Comparison of ENCODE assay signal across 8 cellular contexts in genomic region chr2:233853353-233853752, GRCh38. TPM values are rescaled to one million over a fixed set of nuclear protein-coding genes. Genes with fewer than 3 reads are reported as not detected.
A peak's percentile ranks its signal among the peaks of the same experiment; 100 is the strongest.
DNase-seq lines count a peak whose midpoint lies in the region; ATAC-seq and TF ChIP-seq lines count a peak whose summit lies in the region.

No MANE protein-coding gene starts in this region.

- TF ChIP-seq CTCF in left ventricle myocardium inferior (IDR thresholded peaks at IDR 0.05; ENCODE audit: borderline replicate concordance) (no peak), heart left ventricle (IDR thresholded peaks at IDR 0.05) (no peak), type B pancreatic cell (conservative IDR thresholded peaks at IDR 0.05) (no peak)

- peak overlapping the region; percentile 97 for H3K27ac Mint-ChIP-seq in activated T-helper 1 cell treated with anti-CD3 and anti-CD28 coated beads, Interleukin-12 subunit alpha, Interleukin-12 subunit beta, Interleukin-2, Interleukin-4 antibody, amounts not matched to agents 30 ng/mL and 10 ng/mL and 1 ng/mL, durations not matched to agents 14 hours and 24 hours and 36 hours
- peak overlapping the region; percentile 43 for H3K27ac Mint-ChIP-seq in type B pancreatic cell

- H3K4me3 ChIP-seq in left ventricle myocardium inferior (peak overlapping the region; percentile 77), heart left ventricle (peak overlapping the region in 5 of 12 donors; percentile 60 to 87 (median 76)), iPS-18a (ENCODE audit: low read length) (peak overlapping the region; percentile 83)

- no peaks in the 10 kb centered on the region for H3K27me3 Mint-ChIP-seq in activated T-helper 1 cell treated with anti-CD3 and anti-CD28 coated beads, Interleukin-12 subunit alpha, Interleukin-12 subunit beta, Interleukin-2, Interleukin-4 antibody, amounts not matched to agents 30 ng/mL and 10 ng/mL and 1 ng/mL, durations not matched to agents 14 hours and 24 hours and 36 hours (ENCODE audit: insufficient read depth)
- no peaks in the 10 kb centered on the region for H3K27me3 Mint-ChIP-seq in type B pancreatic cell

- H3K36me3 Mint-ChIP-seq in activated T-helper 1 cell treated with anti-CD3 and anti-CD28 coated beads, Interleukin-12 subunit alpha, Interleukin-12 subunit beta, Interleukin-2, Interleukin-4 antibody, amounts not matched to agents 30 ng/mL and 10 ng/mL and 1 ng/mL, durations not matched to agents 14 hours and 24 hours and 36 hours (ENCODE audit: low read depth): peaks cover 32% of the 10 kb centered on the region
- peaks cover 14% of the 10 kb centered on the region for H3K36me3 Mint-ChIP-seq in type B pancreatic cell

- WGBS in heart left ventricle, 4 donors: 37 to 43% (median 41%) methylated on average over 8 of the region's 8 CpGs

- H3K27me3 ChIP-seq in left ventricle myocardium inferior (ENCODE audit: low read depth) (peaks cover 37% of the 10 kb centered on the region), heart left ventricle (peaks cover 0 to 4% (median 0%) of the 10 kb centered on the region in 9 donors), iPS-18a (ENCODE audit: control insufficient read depth, insufficient read depth, low read length) (no peaks in the 10 kb centered on the region)

- peak overlapping the region; percentile 94 for H3K4me3 Mint-ChIP-seq in activated T-helper 1 cell treated with anti-CD3 and anti-CD28 coated beads, Interleukin-12 subunit alpha, Interleukin-12 subunit beta, Interleukin-2, Interleukin-4 antibody, amounts not matched to agents 30 ng/mL and 10 ng/mL and 1 ng/mL, durations not matched to agents 14 hours and 24 hours and 36 hours
- H3K4me3 Mint-ChIP-seq in type B pancreatic cell: peak overlapping the region; percentile 99

- intact Hi-C loops in left ventricle myocardium inferior (cut with micrococcal nuclease): no loop called here
- intact Hi-C loops in heart left ventricle (cut with DNase I): loop anchor here in 1 of 10 donors (10.0 kb wide), 1 partner anchor 289 kb away; the partner anchor contains the start of gene USP40
- intact Hi-C loops in activated T-helper 1 cell treated with anti-CD3 and anti-CD28 coated beads, Interleukin-12 subunit alpha, Interleukin-12 subunit beta, Interleukin-2, Interleukin-4 antibody, amounts not matched to agents 30 ng/mL and 10 ng/mL and 1 ng/mL, durations not matched to agents 14 hours and 24 hours and 36 hours (cut with micrococcal nuclease): loop anchor here (5.0 to 10.0 kb wide), 4 partner anchors 441 to 1299 kb away; partner anchors contain the start of genes ATG16L1, EIF4E2, GIGYF2 and TIGD1

- peaks cover 74% of the 10 kb centered on the region for H3K4me1 Mint-ChIP-seq in activated T-helper 1 cell treated with anti-CD3 and anti-CD28 coated beads, Interleukin-12 subunit alpha, Interleukin-12 subunit beta, Interleukin-2, Interleukin-4 antibody, amounts not matched to agents 30 ng/mL and 10 ng/mL and 1 ng/mL, durations not matched to agents 14 hours and 24 hours and 36 hours (ENCODE audit: low read depth)
- H3K4me1 Mint-ChIP-seq in type B pancreatic cell (ENCODE audit: unreplicated experiment): peaks cover 22% of the 10 kb centered on the region

- no peaks in the 10 kb centered on the region for H3K36me3 ChIP-seq in left ventricle myocardium inferior
- peaks cover 0 to 1% (median 0%) of the 10 kb centered on the region in 9 donors for H3K36me3 ChIP-seq in heart left ventricle
- peaks cover 42% of the 10 kb centered on the region for H3K36me3 ChIP-seq in iPS-18a (ENCODE audit: control insufficient read depth, low read depth, low read length)

- no peak for TF ChIP-seq POLR2A in heart left ventricle (IDR thresholded peaks at IDR 0.05)

- no peaks in the 10 kb centered on the region for H3K9me3 Mint-ChIP-seq in activated T-helper 1 cell treated with anti-CD3 and anti-CD28 coated beads, Interleukin-12 subunit alpha, Interleukin-12 subunit beta, Interleukin-2, Interleukin-4 antibody, amounts not matched to agents 30 ng/mL and 10 ng/mL and 1 ng/mL, durations not matched to agents 14 hours and 24 hours and 36 hours
- H3K9me3 Mint-ChIP-seq in type B pancreatic cell: no peaks in the 10 kb centered on the region

- DNase-seq in left ventricle myocardium inferior (no peak), heart left ventricle (no peak), type B pancreatic cell (ENCODE audit: extremely low spot score, unreplicated experiment) (no peak), glomerular visceral epithelial cell (ENCODE audit: extremely low spot score) (no peak)
- no peak for DNase-seq in activated T-helper 1 cell treated with anti-CD3 and anti-CD28 coated beads, Interleukin-12 subunit alpha, Interleukin-12 subunit beta, Interleukin-2, Interleukin-4 antibody, amounts not matched to agents 30 ng/mL and 10 ng/mL and 1 ng/mL, durations not matched to agents 14 hours and 24 hours and 36 hours (ENCODE audit: low spot score)

- H3K27ac ChIP-seq in left ventricle myocardium inferior (replicated peaks) (no peak overlapping the region), heart left ventricle (no peak overlapping the region), iPS-18a (ENCODE audit: low read length) (no peak overlapping the region)

- H3K9ac ChIP-seq in iPS-18a (ENCODE audit: low read length): peak overlapping the region; percentile 89

- ATAC-seq in heart left ventricle: no peak
- ATAC-seq in HG02759 (IDR thresholded peaks at IDR 0.05; ENCODE audit: unreplicated experiment): no peak
- no peak for ATAC-seq in HG02981 (IDR thresholded peaks at IDR 0.05; ENCODE audit: unreplicated experiment)

- H3K4me1 ChIP-seq in left ventricle myocardium inferior (peaks cover 17% of the 10 kb centered on the region), heart left ventricle (peaks cover 0 to 26% (median 7%) of the 10 kb centered on the region in 12 donors), iPS-18a (ENCODE audit: control insufficient read depth, low read depth, low read length) (peaks cover 12% of the 10 kb centered on the region)

- H3K9me3 ChIP-seq in left ventricle myocardium inferior (replicated peaks): no peaks in the 10 kb centered on the region
- no peaks in the 10 kb centered on the region for H3K9me3 ChIP-seq in heart left ventricle
- no peaks in the 10 kb centered on the region for H3K9me3 ChIP-seq in iPS-18a (ENCODE audit: control insufficient read depth, low read depth, low read length)

RNA-seq across cellular contexts. Expression of gene HJURP, which starts 1.0 kb away (rescaled TPM):
- total RNA-seq in left ventricle myocardium inferior (0.36 TPM), heart left ventricle (1 to 10 TPM in 1 of 9 donors, under 1 TPM in 5, not detected in 3; 0.10 to 8.4 (median 0.48) TPM), type B pancreatic cell (ENCODE audit: low replicate concordance) (16.7 and 42.1 TPM in 2 replicates)
- under 1 TPM; 0.08 to 0.10 TPM for polyA plus RNA-seq in heart left ventricle
- total RNA-seq in activated T-helper 1 cell treated with anti-CD3 and anti-CD28 coated beads, Interleukin-12 subunit alpha, Interleukin-12 subunit beta, Interleukin-2, Interleukin-4 antibody, amounts not matched to agents 30 ng/mL and 10 ng/mL and 1 ng/mL, durations not matched to agents 14 hours and 24 hours and 36 hours: 38.2 and 40.4 TPM in 2 replicates
